In genomic region chr3:69671082-69671952, GRCh38 we compare ENCODE assay signal across 8 cellular contexts.
DNase-seq lines count a peak whose midpoint lies in the region; ATAC-seq, FAIRE-seq and TF ChIP-seq lines count a peak whose summit lies in the region.

No MANE protein-coding gene starts in this region.

- H2AFZ ChIP-seq in MM.1S (ENCODE audit: low read length) (no peak overlapping the region), GM12878 (ENCODE audit: control insufficient read depth, low read depth, low read length) (no peak overlapping the region)

- in situ Hi-C loops in GM12878 (cut with MboI): loop anchor here (5.0 to 10.0 kb wide), 3 partner anchors 349 to 547 kb away; partner anchors contain the start of gene LMOD3

- CTCF ChIA-PET in GM12878 (lab: Yijun Ruan, JAX): interaction anchor here (0.7 to 3.4 kb wide), 23 partner anchors 8 to 661 kb away, joined by 3 to 19 read pairs (median 3); no protein-coding TSS in a partner anchor

- H3K4me1 ChIP-seq in MM.1S (ENCODE audit: low read length) (no peaks in the 10 kb centered on the region), GM12878 (ENCODE audit: control insufficient read depth, insufficient read depth, low read length) (no peaks in the 10 kb centered on the region), upper lobe of right lung (no peaks in the 10 kb centered on the region)

- no peak for TF ChIP-seq EP300 in GM12878 (IDR thresholded peaks at IDR 0.05; ENCODE audit: borderline replicate concordance in 1 of 2, control insufficient read depth in 1 of 2, low read depth in 2 of 2, low read length in 2 of 2)

- H3K4me3 ChIP-seq in MM.1S (ENCODE audit: low read length) (no peak overlapping the region), GM12878 (no peak overlapping the region), upper lobe of right lung (no peak overlapping the region)

- ATAC-seq in GM12878 (peak; percentile 51; the same call in 1 of the 3 replicates), upper lobe of right lung (peak; percentile 63), HG02885 (IDR thresholded peaks at IDR 0.05; ENCODE audit: poor library complexity, unreplicated experiment) (no peak), GM21423 (IDR thresholded peaks at IDR 0.05; ENCODE audit: unreplicated experiment) (no peak)

- H3K79me2 ChIP-seq in MM.1S (ENCODE audit: low read length): no peaks in the 10 kb centered on the region
- no peaks in the 10 kb centered on the region for H3K79me2 ChIP-seq in GM12878 (ENCODE audit: control insufficient read depth, insufficient read depth, low read length)

- POLR2A ChIA-PET in GM12878 (lab: Charles Lee): no interaction called here

- TF ChIP-seq CTCF in MM.1S (IDR thresholded peaks at IDR 0.05; ENCODE audit: low read length): peak; percentile 72
- TF ChIP-seq CTCF in GM12878 (IDR thresholded peaks at IDR 0.05 in 2 of 3, conservative IDR thresholded peaks at IDR 0.05 in 1 of 3; ENCODE audit: control insufficient read depth in 2 of 3, extremely low read depth in 1 of 3, insufficient read depth in 1 of 3, low read depth in 3 of 3, low read length in 3 of 3): peak; percentile 50 to 63 (median 53); a peak in 5 of 6 replicates
- TF ChIP-seq CTCF in upper lobe of right lung (IDR thresholded peaks at IDR 0.05): peak; percentile 80

- 32% methylated on average over 6 of the region's 6 CpGs for WGBS in GM12878 (ENCODE audit: insufficient coverage, insufficient replicate concordance, low lambda C conversion rate, missing lambda C conversion rate)

- intact Hi-C loops in GM12878 (cut with micrococcal nuclease; ENCODE audit: unreplicated experiment) (loop anchor here (1.0 to 5.0 kb wide), 5 partner anchors 244 to 550 kb away; no protein-coding TSS in a partner anchor), upper lobe of right lung (cut with DNase I) (no loop called here)

- DNase-seq in NCI-H82 (lab: John Stamatoyannopoulos, UW) (peak; percentile 63), NCI-H82 treated with DMSO at 0.1 percent for 48 hours (lab: John Stamatoyannopoulos, UW; ENCODE audit: unreplicated experiment) (no peak), MM.1S (peak; percentile 39), GM12878 (ENCODE audit: low read depth, low spot score) (no peak), iris pigment epithelial cell (ENCODE audit: low read depth) (peak; percentile 37), upper lobe of right lung (no peak)

- peak; percentile 69 for TF ChIP-seq RAD21 in GM12878 (IDR thresholded peaks at IDR 0.05; ENCODE audit: insufficient read depth, low read depth, low read length)

- SMC1A ChIA-PET in GM12878 (lab: Charles Lee; ENCODE audit: uncharacterized antibody, unreplicated experiment): interaction anchor here (0.7 to 1.6 kb wide), 10 partner anchors 29 to 579 kb away, joined by 3 to 5 read pairs (median 3); no protein-coding TSS in a partner anchor

- H3F3A ChIP-seq in MM.1S (ENCODE audit: insufficient read depth, low read length): no peaks in the 10 kb centered on the region

- FAIRE-seq in GM12878 (lab: Jason Lieb, UNC): peak; percentile 83

- H4K20me1 ChIP-seq in MM.1S (ENCODE audit: insufficient read depth, low read length) (no peaks in the 10 kb centered on the region), GM12878 (ENCODE audit: control insufficient read depth, insufficient read depth) (no peaks in the 10 kb centered on the region)

- H3K4me2 ChIP-seq in MM.1S (ENCODE audit: low read depth, low read length): no peak overlapping the region
- H3K4me2 ChIP-seq in GM12878 (ENCODE audit: control insufficient read depth, insufficient read depth): no peak overlapping the region

- H3K9me3 ChIP-seq in MM.1S (replicated peaks; ENCODE audit: insufficient read depth, low read length) (no peaks in the 10 kb centered on the region), GM12878 (replicated peaks; ENCODE audit: control insufficient read depth, insufficient read depth, low read length) (no peaks in the 10 kb centered on the region), upper lobe of right lung (no peaks in the 10 kb centered on the region)

- H3K9me2 ChIP-seq in MM.1S (replicated peaks; ENCODE audit: insufficient read depth, low read length): no peaks in the 10 kb centered on the region

- TF ChIP-seq POLR2A in GM12878 (IDR thresholded peaks at IDR 0.05; ENCODE audit: low read depth, low read length): no peak

- no peaks in the 10 kb centered on the region for H3K27me3 ChIP-seq in MM.1S (replicated peaks; ENCODE audit: insufficient read depth, low read length)
- H3K27me3 ChIP-seq in GM12878 (replicated peaks in 1 of 2; ENCODE audit: control insufficient read depth in 2 of 2, insufficient read depth in 2 of 2, low read length in 1 of 2): no peaks in the 10 kb centered on the region
- H3K27me3 ChIP-seq in upper lobe of right lung: no peaks in the 10 kb centered on the region

- RAD21 ChIA-PET in GM12878 (lab: Charles Lee; ENCODE audit: unreplicated experiment): interaction anchor here (0.7 to 1.6 kb wide), 11 partner anchors 41 to 573 kb away, joined by 3 to 9 read pairs (median 3); no protein-coding TSS in a partner anchor

- no peak overlapping the region for H3K27ac ChIP-seq in MM.1S (ENCODE audit: low read length)
- H3K27ac ChIP-seq in GM12878 (ENCODE audit: control insufficient read depth, insufficient read depth): no peak overlapping the region
- H3K27ac ChIP-seq in upper lobe of right lung: no peak overlapping the region

- H3K36me3 ChIP-seq in MM.1S (replicated peaks; ENCODE audit: insufficient read depth, low read length) (no peaks in the 10 kb centered on the region), GM12878 (ENCODE audit: control insufficient read depth in 2 of 2, insufficient read depth in 2 of 2, low read length in 1 of 2) (no peaks in the 10 kb centered on the region), upper lobe of right lung (no peaks in the 10 kb centered on the region)

- BruUV-seq in GM12878 (replicated peaks; lab: Mats Ljungman, UMichigan): no TSS peak

- no peak overlapping the region for H3K9ac ChIP-seq in MM.1S (ENCODE audit: low read length)
- H3K9ac ChIP-seq in GM12878 (ENCODE audit: control insufficient read depth, insufficient read depth, low read length): no peak overlapping the region

TF ChIP-seq in GM12878, 131 proteins besides CTCF, POLR2A, EP300 and RAD21:
- TF ChIP-seq SP1 (IDR thresholded peaks at IDR 0.05; ENCODE audit: low read depth, low read length) (no peak), SMC3 (IDR thresholded peaks at IDR 0.05; ENCODE audit: borderline replicate concordance, low read length) (peak; percentile 72; the same call in 1 of the 2 replicates)

Comparison
In these comparisons a context has a peak if more than half of its experiments do, and no peak if none do; other contexts are left out.
1. DNase-seq: peak in NCI-H82 (single experiment), MM.1S (single experiment) and iris pigment epithelial cell (single experiment); none in NCI-H82 treated with DMSO at 0.1 percent for 48 hours (single experiment), GM12878 (single experiment) and upper lobe of right lung (single experiment).
2. ATAC-seq: peak in GM12878 (single experiment) and upper lobe of right lung (single experiment); none in HG02885 (single experiment) and GM21423 (single experiment).
3. Peak in every context shown above with its lines, with median percentiles within 50 percentile points of each other: CTCF ChIP-seq.